9 cellular contexts compared by ENCODE assay signal in the genomic region with DNA sequence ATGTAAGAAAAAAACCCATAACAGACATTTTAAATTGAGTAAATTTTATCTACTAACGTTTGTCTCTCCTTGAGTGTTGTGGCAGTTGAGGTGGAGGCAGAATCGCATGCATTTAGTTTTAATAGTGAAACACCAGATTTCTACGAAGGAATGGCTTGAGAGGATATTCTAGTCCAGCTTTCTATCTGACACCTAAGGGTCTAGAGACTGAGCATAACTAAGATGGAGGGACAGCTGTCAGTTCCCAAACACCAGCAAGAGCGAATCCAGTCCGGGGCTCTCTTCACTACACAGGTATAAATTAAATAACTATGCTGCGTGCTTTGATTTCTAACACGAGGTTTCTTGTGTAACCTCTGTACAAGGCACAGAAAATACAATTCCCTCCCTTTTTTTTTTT. TPM values are rescaled to one million over a fixed set of nuclear protein-coding genes. Genes with fewer than 3 reads are reported as not detected.
DNase-seq lines count a peak whose midpoint lies in the region; ATAC-seq and TF ChIP-seq lines count a peak whose summit lies in the region.
"Had no signal": no experiment of that assay in that cellular context is flagged by ENCODE, and none has a peak within 500 bp of the region (broad histone marks: within the 10 kb centered on the region; RNA-seq: fewer than 3 reads in every experiment).

No MANE protein-coding gene starts in this region.

- H3K9me3 ChIP-seq in A673 (ENCODE audit: low read depth, low read length, poor library complexity, severe bottlenecking) (no peaks in the 10 kb centered on the region), H9 (ENCODE audit: control insufficient read depth, low read depth, low read length) (no peaks in the 10 kb centered on the region), mesenchymal stem cell (ENCODE audit: control insufficient read depth, low read length) (no peaks in the 10 kb centered on the region)

- H2BK12ac ChIP-seq in H9 (ENCODE audit: insufficient read length, low read depth, low read length) (no peak overlapping the region), mesenchymal stem cell (ENCODE audit: low read length in 2 of 2) (no peak overlapping the region)

- H2BK20ac ChIP-seq in H9 (ENCODE audit: low read depth, low read length, poor library complexity, severe bottlenecking) = no peak overlapping the region

- ATAC-seq in GM19395 (IDR thresholded peaks at IDR 0.05; ENCODE audit: unreplicated experiment) = no peak
- ATAC-seq in HG03439 (IDR thresholded peaks at IDR 0.05; ENCODE audit: unreplicated experiment) = no peak
- ATAC-seq in HG03460 (IDR thresholded peaks at IDR 0.05; ENCODE audit: unreplicated experiment) = no peak

- H3K36me3 Mint-ChIP-seq in H9 (ENCODE audit: insufficient read depth in 1 of 3, low read depth in 3 of 3) = peaks cover 0 to 2% (median 0%) of the 10 kb centered on the region in 3 experiments; a peak in 2 of 7 replicates
- H3K36me3 Mint-ChIP-seq in activated naive CD8-positive, alpha-beta T cell = peaks cover 3% of the 10 kb centered on the region

- peak overlapping the region; percentile 86 for H3K4me2 ChIP-seq in H9 (ENCODE audit: insufficient read depth, insufficient read length, low read length)
- peak overlapping the region; percentile 45 for H3K4me2 ChIP-seq in mesenchymal stem cell (ENCODE audit: low read length, poor library complexity, severe bottlenecking)

- H3K4me3 Mint-ChIP-seq in H9 = peak overlapping the region; percentile 93 to 95
- H3K4me3 Mint-ChIP-seq in activated naive CD8-positive, alpha-beta T cell = peak overlapping the region; percentile 98

- peaks cover 11% of the 10 kb centered on the region for H3K23me2 ChIP-seq in H9 (ENCODE audit: insufficient read length, low read depth, low read length, poor library complexity, severe bottlenecking)

- intact Hi-C loops in A673 (cut with micrococcal nuclease; ENCODE audit: unreplicated experiment) = no loop called here

- H3K36me3 ChIP-seq in A673 (ENCODE audit: insufficient read depth, low read length, poor library complexity, severe bottlenecking) = no peaks in the 10 kb centered on the region
- H3K36me3 ChIP-seq in mesenchymal stem cell (ENCODE audit: control insufficient read depth in 1 of 2, insufficient read depth in 2 of 2, low read depth in 1 of 2, low read length in 2 of 2) = no peaks in the 10 kb centered on the region

- H2AK5ac ChIP-seq in H9 (ENCODE audit: insufficient read length, low read length) = no peak overlapping the region
- H2AK5ac ChIP-seq in mesenchymal stem cell (ENCODE audit: low read length, severe bottlenecking) = no peak overlapping the region

- H3K27me3 Mint-ChIP-seq in H9 (ENCODE audit: low read depth) = no peaks in the 10 kb centered on the region
- H3K27me3 Mint-ChIP-seq in activated naive CD8-positive, alpha-beta T cell = no peaks in the 10 kb centered on the region

- no peak overlapping the region for H2BK120ac ChIP-seq in H9 (ENCODE audit: low read depth, low read length, poor library complexity, severe bottlenecking)
- H2BK120ac ChIP-seq in mesenchymal stem cell (ENCODE audit: low read depth, low read length) = no peak overlapping the region

- H3K23ac ChIP-seq in H9 (ENCODE audit: insufficient read length, low read depth, low read length) (no peak overlapping the region), mesenchymal stem cell (ENCODE audit: low read length in 2 of 2) (no peak overlapping the region)

- H3K27me3 ChIP-seq in A673 (replicated peaks; ENCODE audit: insufficient read depth, low read depth, low read length, poor library complexity) (no peaks in the 10 kb centered on the region), H9 (ENCODE audit: insufficient read depth, low read length) (no peaks in the 10 kb centered on the region), mesenchymal stem cell (ENCODE audit: control insufficient read depth in 1 of 2, insufficient read depth in 1 of 2, low read length in 2 of 2) (no peaks in the 10 kb centered on the region)

- H3K9ac ChIP-seq in H9 (ENCODE audit: extremely low read depth, insufficient read length, low read length) = no peak overlapping the region
- H3K9ac ChIP-seq in mesenchymal stem cell (ENCODE audit: low read length) = peak overlapping the region; percentile 97

- H3K4me3 ChIP-seq in A673 (ENCODE audit: low read depth, low read length, poor library complexity, severe bottlenecking) = peak overlapping the region; percentile 96
- peak overlapping the region in 1 of 2 experiments; percentile 97 for H3K4me3 ChIP-seq in mesenchymal stem cell (ENCODE audit: insufficient read depth in 1 of 2, low read depth in 1 of 2, low read length in 2 of 2)

- H2AFZ ChIP-seq in H9 (ENCODE audit: low read length) (no peak overlapping the region), mesenchymal stem cell (ENCODE audit: low read depth, low read length) (no peak overlapping the region)

- H3T11ph ChIP-seq in H9 (ENCODE audit: low read length) = no peak overlapping the region

- H3K4me1 Mint-ChIP-seq in H9 = peaks cover 19 to 34% of the 10 kb centered on the region in 2 experiments
- peaks cover 60% of the 10 kb centered on the region for H3K4me1 Mint-ChIP-seq in activated naive CD8-positive, alpha-beta T cell (ENCODE audit: low read depth)

- H3K4me1 ChIP-seq in A673 (ENCODE audit: insufficient read depth, low read length, poor library complexity, severe bottlenecking) = peaks cover 16% of the 10 kb centered on the region
- H3K4me1 ChIP-seq in H9 (ENCODE audit: insufficient read depth, low read length) = 0 out of 2 replicates have a peak, but pooled peaks cover 6% of the 10 kb centered on the region
- peaks cover 7% of the 10 kb centered on the region for H3K4me1 ChIP-seq in mesenchymal stem cell (ENCODE audit: control insufficient read depth, insufficient read depth, low read depth, low read length)

- H3K14ac ChIP-seq in H9 (ENCODE audit: insufficient read depth, low read length) (no peak overlapping the region), mesenchymal stem cell (ENCODE audit: low read length in 2 of 2) (no peak overlapping the region)

- BruUV-seq in A673 (replicated peaks; lab: Mats Ljungman, UMichigan) = no TSS peak

- CTCF ChIA-PET in A673 (lab: Charles Lee) = no interaction called here

- H4K8ac ChIP-seq in H9 (replicated peaks; ENCODE audit: insufficient read length, low read depth, low read length) = no peak overlapping the region
- H4K8ac ChIP-seq in mesenchymal stem cell (ENCODE audit: low read length) = no peak overlapping the region

- POLR2A ChIA-PET in A673 (lab: Charles Lee; ENCODE audit: low non-redundant PET) = no interaction called here

- H3K18ac ChIP-seq in H9 (ENCODE audit: insufficient read length, low read depth, low read length) (no peak overlapping the region), mesenchymal stem cell (ENCODE audit: low read depth in 1 of 2, low read length in 2 of 2) (no peak overlapping the region)

- H4K91ac ChIP-seq in H9 (ENCODE audit: insufficient read length, low read depth, low read length) (no peak overlapping the region), mesenchymal stem cell (ENCODE audit: low read length) (no peak overlapping the region)

- H3K79me2 ChIP-seq in H9 (ENCODE audit: insufficient read depth, low read length) = peaks cover 40% of the 10 kb centered on the region

- H3K4ac ChIP-seq in H9 (ENCODE audit: low read depth, low read length) (no peak overlapping the region), mesenchymal stem cell (ENCODE audit: low read depth in 1 of 2, low read length in 2 of 2) (no peak overlapping the region)

- H3K79me1 ChIP-seq in H9 (ENCODE audit: insufficient read depth, low read depth, low read length, poor library complexity, severe bottlenecking) (peaks cover 5% of the 10 kb centered on the region), mesenchymal stem cell (replicated peaks; ENCODE audit: low read length, poor library complexity, severe bottlenecking) (peaks cover 7% of the 10 kb centered on the region)

- DNase-seq in A673 (ENCODE audit: low spot score) (no peak), H9 (no peak), mesenchymal stem cell (no peak), SW 1271 (lab: John Stamatoyannopoulos, UW) (no peak)
- DNase-seq: GDM1 had no signal

- H2BK15ac ChIP-seq in H9 (ENCODE audit: low read depth, low read length) (no peak overlapping the region), mesenchymal stem cell (ENCODE audit: low read depth, poor library complexity, severe bottlenecking) (no peak overlapping the region)

- no peak overlapping the region for H3K56ac ChIP-seq in H9 (ENCODE audit: insufficient read length, low read depth, low read length)

- TF ChIP-seq CTCF in A673 (conservative IDR thresholded peaks at IDR 0.05; ENCODE audit: low read depth, low read length) (no peak), H9 (conservative IDR thresholded peaks at IDR 0.05) (no peak)

- no CpG with 5 or more reads among the region's 7 CpGs for WGBS in H9 (ENCODE audit: extremely low coverage, insufficient read length, low lambda C conversion rate)
- 87% methylated on average over 7 of the region's 7 CpGs for WGBS in mesenchymal stem cell

- no peak overlapping the region for H3K27ac Mint-ChIP-seq in H9
- H3K27ac Mint-ChIP-seq in activated naive CD8-positive, alpha-beta T cell = peak overlapping the region; percentile 100

- no peak overlapping the region for H4K5ac ChIP-seq in H9 (ENCODE audit: insufficient read length, low read depth, low read length)

- H3K27ac ChIP-seq in A673 (ENCODE audit: low read depth, low read length, poor library complexity, severe bottlenecking) (peak overlapping the region; percentile 99), H9 (ENCODE audit: insufficient read length, low read depth, low read length) (no peak overlapping the region), mesenchymal stem cell (ENCODE audit: low read length, poor library complexity, severe bottlenecking) (no peak overlapping the region)

- H4K20me1 ChIP-seq in H9 (ENCODE audit: control insufficient read depth, insufficient read depth, insufficient read length) = no peaks in the 10 kb centered on the region

- H2BK5ac ChIP-seq in H9 (ENCODE audit: insufficient read length, low read length) (no peak overlapping the region), mesenchymal stem cell (ENCODE audit: low read depth, low read length, poor library complexity, severe bottlenecking) (no peak overlapping the region)

- H3K9me3 Mint-ChIP-seq in H9 = no peaks in the 10 kb centered on the region
- H3K9me3 Mint-ChIP-seq in activated naive CD8-positive, alpha-beta T cell (ENCODE audit: low read depth) = no peaks in the 10 kb centered on the region

RNA-seq across cellular contexts. Expression of a gene that starts 1.4 kb away (rescaled TPM):
- total RNA-seq in A673 (2021) = 49.8 and 57.9 TPM in 2 replicates
- total RNA-seq in H9 (2021) = 46.0 and 55.7 TPM in 2 replicates
- polyA plus RNA-seq in mesenchymal stem cell (2013, experiment 1 of 2) = 18.0 TPM
- polyA plus RNA-seq in mesenchymal stem cell (2013, experiment 2 of 2) = 20.8 TPM

RNA-seq across cellular contexts. Expression of a gene that starts 1.9 kb away (rescaled TPM):
- total RNA-seq in A673 (2021) (29.7 and 31.2 TPM in 2 replicates), H9 (2021) (22.9 and 23.5 TPM in 2 replicates)
- 8.8 TPM for polyA plus RNA-seq in mesenchymal stem cell (2013, experiment 1 of 2)
- polyA plus RNA-seq in mesenchymal stem cell (2013, experiment 2 of 2) = 8.7 TPM
